Comparison of ENCODE assay signal across 19 cellular contexts in genomic region chr3:48185129-48185528, GRCh38. TPM values are rescaled to one million over a fixed set of nuclear protein-coding genes. Genes with fewer than 3 reads are reported as not detected.
DNase-seq lines count a peak whose midpoint lies in the region; ATAC-seq and TF ChIP-seq lines count a peak whose summit lies in the region.
"Had no signal": no experiment of that assay in that cellular context is flagged by ENCODE, and none has a peak within 500 bp of the region (broad histone marks: within the 10 kb centered on the region; RNA-seq: fewer than 3 reads in every experiment).

No MANE protein-coding gene starts in this region.

- peaks cover 9% of the 10 kb centered on the region for H3K23me2 ChIP-seq in H9 (ENCODE audit: insufficient read length, low read depth, low read length, poor library complexity, severe bottlenecking)

- H3K79me2 ChIP-seq in H9 (ENCODE audit: insufficient read depth, low read length) (peaks cover 20% of the 10 kb centered on the region), mesendoderm (ENCODE audit: control insufficient read depth, insufficient read depth, low read length) (peaks cover 52% of the 10 kb centered on the region)

- H4K8ac ChIP-seq in H9 (replicated peaks; ENCODE audit: insufficient read length, low read depth, low read length) (no peak overlapping the region), mesendoderm (ENCODE audit: low read depth, low read length) (no peak overlapping the region)

- no peak overlapping the region for H3T11ph ChIP-seq in H9 (ENCODE audit: low read length)

- H3K4me1 Mint-ChIP-seq in CD4-positive, alpha-beta T cell (ENCODE audit: low read depth): peaks cover 19% of the 10 kb centered on the region
- peaks cover 25 to 43% of the 10 kb centered on the region in 2 experiments for H3K4me1 Mint-ChIP-seq in H9
- H3K4me1 Mint-ChIP-seq in activated T-helper 1 cell treated with anti-CD3 and anti-CD28 coated beads, Interleukin-12 subunit alpha, Interleukin-12 subunit beta, Interleukin-2, Interleukin-4 antibody, amounts not matched to agents 30 ng/mL and 10 ng/mL and 1 ng/mL, durations not matched to agents 14 hours and 24 hours and 36 hours (ENCODE audit: low read depth): peaks cover 57% of the 10 kb centered on the region

- H2BK20ac ChIP-seq in H9 (ENCODE audit: low read depth, low read length, poor library complexity, severe bottlenecking): no peak overlapping the region

- WGBS in H9 (ENCODE audit: extremely low coverage, insufficient read length, low lambda C conversion rate): no CpG with 5 or more reads among the region's 4 CpGs
- no CpG with 5 or more reads among the region's 4 CpGs for WGBS in mesendoderm (ENCODE audit: extremely low coverage, insufficient coverage, low lambda C conversion rate)

- peaks cover 16% of the 10 kb centered on the region for H3K79me1 ChIP-seq in H9 (ENCODE audit: insufficient read depth, low read depth, low read length, poor library complexity, severe bottlenecking)
- peaks cover 18% of the 10 kb centered on the region for H3K79me1 ChIP-seq in mesendoderm (ENCODE audit: low read length)

- H3K18ac ChIP-seq in H9 (ENCODE audit: insufficient read length, low read depth, low read length): no peak overlapping the region
- no peak overlapping the region for H3K18ac ChIP-seq in mesendoderm (ENCODE audit: low read length)

- no peaks in the 10 kb centered on the region for H4K20me1 ChIP-seq in H9 (ENCODE audit: control insufficient read depth, insufficient read depth, insufficient read length)

- no peak for TF ChIP-seq CTCF in CD4-positive, alpha-beta T cell (IDR thresholded peaks at IDR 0.05)
- no peak for TF ChIP-seq CTCF in H9 (conservative IDR thresholded peaks at IDR 0.05)
- TF ChIP-seq CTCF in foreskin fibroblast (IDR thresholded peaks at IDR 0.05; ENCODE audit: low read depth, low read length): no peak

- H3K14ac ChIP-seq in H9 (ENCODE audit: insufficient read depth, low read length): no peak overlapping the region

- H3K4me3 ChIP-seq in mesendoderm (ENCODE audit: low read length) (no peak overlapping the region), foreskin fibroblast (ENCODE audit: low read depth in 1 of 2, low read length in 2 of 2) (no peak overlapping the region)
- H3K4me3 ChIP-seq: A549, HAP-1 had no signal

- peak overlapping the region; percentile 20 for H3K4me3 Mint-ChIP-seq in CD4-positive, alpha-beta T cell
- H3K4me3 Mint-ChIP-seq in H9: peak overlapping the region; percentile 5 to 97; a peak in 1 of 5 replicates
- H3K4me3 Mint-ChIP-seq in activated T-helper 1 cell treated with anti-CD3 and anti-CD28 coated beads, Interleukin-12 subunit alpha, Interleukin-12 subunit beta, Interleukin-2, Interleukin-4 antibody, amounts not matched to agents 30 ng/mL and 10 ng/mL and 1 ng/mL, durations not matched to agents 14 hours and 24 hours and 36 hours: no peak overlapping the region

- H2BK15ac ChIP-seq in H9 (ENCODE audit: low read depth, low read length) (no peak overlapping the region), mesendoderm (replicated peaks; ENCODE audit: low read depth) (no peak overlapping the region)

- H3K4ac ChIP-seq in H9 (ENCODE audit: low read depth, low read length) (no peak overlapping the region), mesendoderm (ENCODE audit: low read depth, low read length) (no peak overlapping the region)

- no peak for DNase-seq in CD4-positive, alpha-beta T cell
- DNase-seq in H9: no peak
- no peak for DNase-seq in activated T-helper 1 cell treated with anti-CD3 and anti-CD28 coated beads, Interleukin-12 subunit alpha, Interleukin-12 subunit beta, Interleukin-2, Interleukin-4 antibody, amounts not matched to agents 30 ng/mL and 10 ng/mL and 1 ng/mL, durations not matched to agents 14 hours and 24 hours and 36 hours (ENCODE audit: low spot score)
- DNase-seq in mesendoderm: no peak
- DNase-seq in epidermal melanocyte (ENCODE audit: insufficient read length, low spot score): no peak
- no peak for DNase-seq in foreskin fibroblast
- DNase-seq in NCI-H748 treated with DMSO at 0.1 percent for 48 hours (lab: John Stamatoyannopoulos, UW): no peak
- DNase-seq: C1 segment of cervical spinal cord, EL, MV-4-11, NCI-H1436 treated with DMSO at 0.1 percent for 48 hours, NCI-H2081 treated with DMSO at 0.1 percent for 48 hours, NCI-H510A, SHP77, SK-N-SH had no signal

- H4K5ac ChIP-seq in H9 (ENCODE audit: insufficient read length, low read depth, low read length): no peak overlapping the region
- H4K5ac ChIP-seq in mesendoderm (ENCODE audit: low read length): no peak overlapping the region

- CTCF ChIA-PET in CD4-positive, alpha-beta T cell (lab: Charles Lee): no interaction called here

- intact Hi-C loops in CD4-positive, alpha-beta T cell (cut with DNase I, micrococcal nuclease): loop anchor here in 1 of 2 experiments (10.0 kb wide), 1 partner anchor 60 kb away; the partner anchor contains the start of gene ZNF589
- intact Hi-C loops in activated T-helper 1 cell treated with anti-CD3 and anti-CD28 coated beads, Interleukin-12 subunit alpha, Interleukin-12 subunit beta, Interleukin-2, Interleukin-4 antibody, amounts not matched to agents 30 ng/mL and 10 ng/mL and 1 ng/mL, durations not matched to agents 14 hours and 24 hours and 36 hours (cut with micrococcal nuclease): no loop called here

- no peak overlapping the region for H3K4me2 ChIP-seq in H9 (ENCODE audit: insufficient read depth, insufficient read length, low read length)
- H3K4me2 ChIP-seq in mesendoderm (ENCODE audit: low read length): no peak overlapping the region
- H3K4me2 ChIP-seq: A549, SK-N-SH had no signal

- peaks cover 33% of the 10 kb centered on the region for H3K27me3 Mint-ChIP-seq in CD4-positive, alpha-beta T cell
- no peaks in the 10 kb centered on the region for H3K27me3 Mint-ChIP-seq in H9 (ENCODE audit: low read depth)
- no peaks in the 10 kb centered on the region for H3K27me3 Mint-ChIP-seq in activated T-helper 1 cell treated with anti-CD3 and anti-CD28 coated beads, Interleukin-12 subunit alpha, Interleukin-12 subunit beta, Interleukin-2, Interleukin-4 antibody, amounts not matched to agents 30 ng/mL and 10 ng/mL and 1 ng/mL, durations not matched to agents 14 hours and 24 hours and 36 hours (ENCODE audit: insufficient read depth)

- H3K56ac ChIP-seq in H9 (ENCODE audit: insufficient read length, low read depth, low read length) (no peak overlapping the region), mesendoderm (ENCODE audit: low read length) (peak overlapping the region; percentile 11)

- H3K36me3 ChIP-seq in mesendoderm (ENCODE audit: control insufficient read depth, insufficient read depth, low read length): peaks cover 20% of the 10 kb centered on the region

- POLR2A ChIA-PET in CD4-positive, alpha-beta T cell (lab: Charles Lee): no interaction called here

- H3K9me3 ChIP-seq in CD4-positive, alpha-beta T cell (ENCODE audit: control insufficient read depth, low read length): no peaks in the 10 kb centered on the region
- H3K9me3 ChIP-seq in H9 (ENCODE audit: control insufficient read depth, low read depth, low read length): no peaks in the 10 kb centered on the region
- H3K9me3 ChIP-seq: A549, SK-N-SH had no signal

- no peaks in the 10 kb centered on the region for H3K27me3 ChIP-seq in CD4-positive, alpha-beta T cell (ENCODE audit: control insufficient read depth, insufficient read depth, low read length)
- H3K27me3 ChIP-seq in H9 (ENCODE audit: insufficient read depth, low read length): no peaks in the 10 kb centered on the region
- H3K27me3 ChIP-seq in mesendoderm (ENCODE audit: insufficient read depth, low read length, poor library complexity): no peaks in the 10 kb centered on the region

- H3K23ac ChIP-seq in H9 (ENCODE audit: insufficient read length, low read depth, low read length) (no peak overlapping the region), mesendoderm (ENCODE audit: low read length) (no peak overlapping the region)

- no peak overlapping the region for H3K27ac ChIP-seq in CD4-positive, alpha-beta T cell (ENCODE audit: low read depth, low read length)
- H3K27ac ChIP-seq in H9 (ENCODE audit: insufficient read length, low read depth, low read length): no peak overlapping the region
- no peak overlapping the region for H3K27ac ChIP-seq in mesendoderm (ENCODE audit: low read depth, low read length)
- H3K27ac ChIP-seq: A549, HL-60 had no signal

- no peaks in the 10 kb centered on the region for H3K36me3 Mint-ChIP-seq in CD4-positive, alpha-beta T cell (ENCODE audit: low read depth)
- peaks cover 62 to 72% (median 71%) of the 10 kb centered on the region in 3 experiments for H3K36me3 Mint-ChIP-seq in H9 (ENCODE audit: insufficient read depth in 1 of 3, low read depth in 3 of 3)
- H3K36me3 Mint-ChIP-seq in activated T-helper 1 cell treated with anti-CD3 and anti-CD28 coated beads, Interleukin-12 subunit alpha, Interleukin-12 subunit beta, Interleukin-2, Interleukin-4 antibody, amounts not matched to agents 30 ng/mL and 10 ng/mL and 1 ng/mL, durations not matched to agents 14 hours and 24 hours and 36 hours (ENCODE audit: low read depth): peaks cover 40% of the 10 kb centered on the region
- H3K36me3 Mint-ChIP-seq: IgD-negative memory B cell had no signal

- H4K91ac ChIP-seq in H9 (ENCODE audit: insufficient read length, low read depth, low read length): no peak overlapping the region

- no peak overlapping the region for H2BK120ac ChIP-seq in H9 (ENCODE audit: low read depth, low read length, poor library complexity, severe bottlenecking)
- H2BK120ac ChIP-seq in mesendoderm (ENCODE audit: low read depth, low read length): no peak overlapping the region

- H2BK5ac ChIP-seq in H9 (ENCODE audit: insufficient read length, low read length) (no peak overlapping the region), mesendoderm (ENCODE audit: low read length) (no peak overlapping the region)

- no peaks in the 10 kb centered on the region for H3K9me3 Mint-ChIP-seq in CD4-positive, alpha-beta T cell
- H3K9me3 Mint-ChIP-seq in H9: no peaks in the 10 kb centered on the region
- H3K9me3 Mint-ChIP-seq in activated T-helper 1 cell treated with anti-CD3 and anti-CD28 coated beads, Interleukin-12 subunit alpha, Interleukin-12 subunit beta, Interleukin-2, Interleukin-4 antibody, amounts not matched to agents 30 ng/mL and 10 ng/mL and 1 ng/mL, durations not matched to agents 14 hours and 24 hours and 36 hours: no peaks in the 10 kb centered on the region
- H3K9me3 Mint-ChIP-seq: IgD-negative memory B cell had no signal

- H2BK12ac ChIP-seq in H9 (ENCODE audit: insufficient read length, low read depth, low read length): no peak overlapping the region

- no peak overlapping the region for H3K27ac Mint-ChIP-seq in CD4-positive, alpha-beta T cell
- H3K27ac Mint-ChIP-seq in H9: peak overlapping the region in 1 of 3 experiments; percentile 59; a peak in 1 of 7 replicates
- H3K27ac Mint-ChIP-seq in activated T-helper 1 cell treated with anti-CD3 and anti-CD28 coated beads, Interleukin-12 subunit alpha, Interleukin-12 subunit beta, Interleukin-2, Interleukin-4 antibody, amounts not matched to agents 30 ng/mL and 10 ng/mL and 1 ng/mL, durations not matched to agents 14 hours and 24 hours and 36 hours: peak overlapping the region; percentile 12
- H3K27ac Mint-ChIP-seq: IgD-negative memory B cell had no signal

- H3K4me1 ChIP-seq in H9 (ENCODE audit: insufficient read depth, low read length) (peaks cover 5% of the 10 kb centered on the region; the same call in 1 of the 2 replicates), mesendoderm (ENCODE audit: control insufficient read depth, low read depth, low read length) (peaks cover 4% of the 10 kb centered on the region)

- no peak for ATAC-seq in CD4-positive, alpha-beta T cell (ENCODE audit: poor library complexity)
- ATAC-seq: A549 had no signal

- H3K9ac ChIP-seq in H9 (ENCODE audit: extremely low read depth, insufficient read length, low read length) (no peak overlapping the region), mesendoderm (ENCODE audit: low read length) (no peak overlapping the region)
- H3K9ac ChIP-seq: SK-N-SH had no signal

- no peak overlapping the region for H2AFZ ChIP-seq in H9 (ENCODE audit: low read length)

- H2AK5ac ChIP-seq in H9 (ENCODE audit: insufficient read length, low read length) (no peak overlapping the region), mesendoderm (ENCODE audit: low read length) (no peak overlapping the region)

RNA-seq across cellular contexts. Expression of gene CDC25A, which starts 3.1 kb away (rescaled TPM):
- total RNA-seq in CD4-positive, alpha-beta T cell: under 1 TPM in 1 of 2 experiments, not detected in 1; 0.14 TPM
- 83.3 and 84.5 TPM in 2 replicates for total RNA-seq in H9 (2021)
- 50.9 and 52.6 TPM in 2 replicates for total RNA-seq in activated T-helper 1 cell treated with anti-CD3 and anti-CD28 coated beads, Interleukin-12 subunit alpha, Interleukin-12 subunit beta, Interleukin-2, Interleukin-4 antibody, amounts not matched to agents 30 ng/mL and 10 ng/mL and 1 ng/mL, durations not matched to agents 14 hours and 24 hours and 36 hours
- 47.9 TPM for polyA plus RNA-seq in mesendoderm (2013, experiment 1 of 2)
- polyA plus RNA-seq in mesendoderm (2013, experiment 2 of 2): 47.8 TPM
- polyA plus RNA-seq: IgD-negative memory B cell had no signal

RNA-seq across cellular contexts. Expression of gene CAMP, which starts 38.2 kb away (rescaled TPM):
- total RNA-seq in CD4-positive, alpha-beta T cell: not detected
- not detected in 2 replicates for total RNA-seq in H9 (2021)
- not detected in 2 replicates for total RNA-seq in activated T-helper 1 cell treated with anti-CD3 and anti-CD28 coated beads, Interleukin-12 subunit alpha, Interleukin-12 subunit beta, Interleukin-2, Interleukin-4 antibody, amounts not matched to agents 30 ng/mL and 10 ng/mL and 1 ng/mL, durations not matched to agents 14 hours and 24 hours and 36 hours
- not detected for polyA plus RNA-seq in mesendoderm (2013, experiment 1 of 2)
- polyA plus RNA-seq in mesendoderm (2013, experiment 2 of 2): not detected
- polyA plus RNA-seq: A549, SK-N-SH had no signal

RNA-seq across cellular contexts. Expression of gene ZNF589, which starts 55.8 kb away (rescaled TPM):
- 10 to 100 TPM; 18.3 to 20.5 TPM for total RNA-seq in CD4-positive, alpha-beta T cell
- total RNA-seq in H9 (2021): 86.0 and 88.2 TPM in 2 replicates
- 33.0 and 34.2 TPM in 2 replicates for total RNA-seq in activated T-helper 1 cell treated with anti-CD3 and anti-CD28 coated beads, Interleukin-12 subunit alpha, Interleukin-12 subunit beta, Interleukin-2, Interleukin-4 antibody, amounts not matched to agents 30 ng/mL and 10 ng/mL and 1 ng/mL, durations not matched to agents 14 hours and 24 hours and 36 hours
- 46.5 TPM for polyA plus RNA-seq in mesendoderm (2013, experiment 1 of 2)
- polyA plus RNA-seq in mesendoderm (2013, experiment 2 of 2): 47.1 TPM

Comparison
In these comparisons a context has a peak if more than half of its experiments do, and no peak if none do; other contexts are left out.
1. RNA of gene CDC25A, which starts 3.1 kb away (total RNA-seq): 83.3 to 84.5 TPM in H9 and 50.9 to 52.6 TPM in activated T-helper 1 cell treated with anti-CD3 and anti-CD28 coated beads, Interleukin-12 subunit alpha, Interleukin-12 subunit beta, Interleukin-2, Interleukin-4 antibody, amounts not matched to agents 30 ng/mL and 10 ng/mL and 1 ng/mL, durations not matched to agents 14 hours and 24 hours and 36 hours; 0.14 TPM in CD4-positive, alpha-beta T cell; every median in the first group is over 10 times any median in the second.